ENCODE assay signal across 20 cellular contexts in genomic region chr3:23242106-23242505, GRCh38. TPM values are rescaled to one million over a fixed set of nuclear protein-coding genes. Genes with fewer than 3 reads are reported as not detected.
DNase-seq lines count a peak whose midpoint lies in the region; ATAC-seq and TF ChIP-seq lines count a peak whose summit lies in the region.
"Had no signal": no experiment of that assay in that cellular context is flagged by ENCODE, and none has a peak within 500 bp of the region (broad histone marks: within the 10 kb centered on the region; RNA-seq: fewer than 3 reads in every experiment).

No MANE protein-coding gene starts in this region.

- no peaks in the 10 kb centered on the region for H3K36me3 Mint-ChIP-seq in activated T-cell treated with anti-CD3 and anti-CD28 coated beads, Interleukin-2, amount 50 U/mL, for 72 hours (ENCODE audit: insufficient read depth in 2 of 2)
- no peaks in the 10 kb centered on the region for H3K36me3 Mint-ChIP-seq in activated T-cell treated with anti-CD3 and anti-CD28 coated beads, Interleukin-2, amount 50 U/mL, for 4 hours (ENCODE audit: insufficient read depth)

- H3K27me3 Mint-ChIP-seq in activated T-cell treated with anti-CD3 and anti-CD28 coated beads, Interleukin-2, amount 50 U/mL, for 72 hours (ENCODE audit: low read depth): no peaks in the 10 kb centered on the region
- H3K27me3 Mint-ChIP-seq in activated T-cell treated with anti-CD3 and anti-CD28 coated beads, Interleukin-2, amount 50 U/mL, for 4 hours (ENCODE audit: low read depth): no peaks in the 10 kb centered on the region
- H3K27me3 Mint-ChIP-seq: B cell had no signal

- H3K4me3 ChIP-seq in epithelial cell of esophagus (ENCODE audit: low read length): no peak overlapping the region
- H3K4me3 ChIP-seq: HAP-1, SJSA1 had no signal

- peaks cover 17% of the 10 kb centered on the region for H3K4me1 Mint-ChIP-seq in activated T-cell treated with anti-CD3 and anti-CD28 coated beads, Interleukin-2, amount 50 U/mL, for 72 hours (ENCODE audit: low read depth)
- H3K4me1 Mint-ChIP-seq in activated T-cell treated with anti-CD3 and anti-CD28 coated beads, Interleukin-2, amount 50 U/mL, for 4 hours (ENCODE audit: low read depth): peaks cover 5% of the 10 kb centered on the region

- H3K9me3 Mint-ChIP-seq in activated T-cell treated with anti-CD3 and anti-CD28 coated beads, Interleukin-2, amount 50 U/mL, for 72 hours: no peaks in the 10 kb centered on the region
- no peaks in the 10 kb centered on the region for H3K9me3 Mint-ChIP-seq in activated T-cell treated with anti-CD3 and anti-CD28 coated beads, Interleukin-2, amount 50 U/mL, for 4 hours

- H3K4me3 Mint-ChIP-seq in activated T-cell treated with anti-CD3 and anti-CD28 coated beads, Interleukin-2, amount 50 U/mL, for 72 hours: no peak overlapping the region
- no peak overlapping the region for H3K4me3 Mint-ChIP-seq in activated T-cell treated with anti-CD3 and anti-CD28 coated beads, Interleukin-2, amount 50 U/mL, for 4 hours
- H3K4me3 Mint-ChIP-seq: B cell had no signal

- TF ChIP-seq CTCF in epithelial cell of esophagus (IDR thresholded peaks at IDR 0.05; ENCODE audit: insufficient read depth, low read depth, low read length, missing control alignments): no peak

- ATAC-seq in activated T-cell treated with anti-CD3 and anti-CD28 coated beads, Interleukin-2, amount 50 U/mL, for 72 hours (replicated peaks in 1 of 2): peak; percentile 31 to 42
- ATAC-seq in activated T-cell treated with anti-CD3 and anti-CD28 coated beads, Interleukin-2, amount 50 U/mL, for 4 hours: no peak
- ATAC-seq in activated CD4-positive, CD25-positive, alpha-beta regulatory T cell treated with anti-CD3 and anti-CD28 coated beads, Interleukin-2, amount 50 U/mL, for 24 hours: no peak
- ATAC-seq in GM18502 (IDR thresholded peaks at IDR 0.05; ENCODE audit: poor library complexity, unreplicated experiment): no peak
- ATAC-seq in HG03342 (IDR thresholded peaks at IDR 0.05; ENCODE audit: unreplicated experiment): no peak

- no peak for DNase-seq in activated T-cell treated with anti-CD3 and anti-CD28 coated beads, Interleukin-2, amount 50 U/mL, for 72 hours
- no peak for DNase-seq in activated T-cell treated with anti-CD3 and anti-CD28 coated beads, Interleukin-2, amount 50 U/mL, for 4 hours
- peak; percentile 70 for DNase-seq in SW480 (ENCODE audit: low spot score)
- DNase-seq in epithelial cell of esophagus (ENCODE audit: low read depth): peak; percentile 60
- DNase-seq in hypothalamus (lab: John Stamatoyannopoulos, UW): no peak
- DNase-seq: 8988T, COR-L47, DMS 273 treated with DMSO at 0.1 percent for 48 hours, GDM1, KG1, NCI-H1417, NCI-H187 treated with DMSO at 0.1 percent for 48 hours, NCI-H2227 treated with DMSO at 0.1 percent for 48 hours, NCI-H524 had no signal

- no peak overlapping the region for H3K27ac Mint-ChIP-seq in activated T-cell treated with anti-CD3 and anti-CD28 coated beads, Interleukin-2, amount 50 U/mL, for 72 hours
- H3K27ac Mint-ChIP-seq: B cell had no signal

RNA-seq across cellular contexts. Expression of gene UBE2E2, which starts 39.0 kb away (rescaled TPM):
- 10 to 100 TPM; 11.8 to 11.9 TPM for total RNA-seq in activated T-cell treated with anti-CD3 and anti-CD28 coated beads, Interleukin-2, amount 50 U/mL, for 72 hours
- 10 to 100 TPM in 2 of 3 donors, 1 to 10 TPM in 1; 8.7 to 11.5 (median 10.4) TPM for total RNA-seq in activated T-cell treated with anti-CD3 and anti-CD28 coated beads, Interleukin-2, amount 50 U/mL, for 4 hours

Comparison
In these comparisons a context has a peak if more than half of its experiments do, and no peak if none do; other contexts are left out.
1. ATAC-seq: peak in activated T-cell treated with anti-CD3 and anti-CD28 coated beads, Interleukin-2, amount 50 U/mL, for 72 hours (2 of 2); none in activated T-cell treated with anti-CD3 and anti-CD28 coated beads, Interleukin-2, amount 50 U/mL, for 4 hours (0 of 2), activated CD4-positive, CD25-positive, alpha-beta regulatory T cell treated with anti-CD3 and anti-CD28 coated beads, Interleukin-2, amount 50 U/mL, for 24 hours (0 of 2), GM18502 (single experiment) and HG03342 (single experiment).
2. DNase-seq: peak in SW480 (single experiment) and epithelial cell of esophagus (single experiment); none in activated T-cell treated with anti-CD3 and anti-CD28 coated beads, Interleukin-2, amount 50 U/mL, for 72 hours (0 of 2), activated T-cell treated with anti-CD3 and anti-CD28 coated beads, Interleukin-2, amount 50 U/mL, for 4 hours (single experiment) and hypothalamus (0 of 51).